In the genomic region with DNA sequence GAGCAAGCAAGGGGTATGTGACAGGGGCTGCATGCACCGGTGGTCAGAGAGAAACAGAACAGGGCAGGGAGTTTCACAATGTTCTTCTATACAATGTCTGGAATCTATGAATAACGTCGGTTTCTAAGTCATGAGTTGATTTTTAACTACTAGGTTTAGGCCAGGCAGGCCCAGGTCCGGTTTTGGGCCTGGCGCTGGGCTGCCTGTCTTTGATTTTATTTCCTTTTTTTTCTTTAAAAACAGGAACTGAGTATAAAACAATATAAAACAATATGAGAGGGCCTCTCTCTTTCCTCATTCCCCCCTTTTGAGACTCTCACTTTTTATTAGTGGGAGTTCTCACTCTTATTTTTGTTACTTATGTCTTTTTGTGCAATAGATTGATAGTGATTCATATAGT, we compare ENCODE assay signal across 8 cellular contexts.
DNase-seq lines count a peak whose midpoint lies in the region; ATAC-seq, FAIRE-seq and TF ChIP-seq lines count a peak whose summit lies in the region.
"Not testable (repeated sequence)": the region's sequence is repeated elsewhere in the genome, so short reads cannot be mapped to it uniquely, and the experiment has no call there.

No MANE protein-coding gene starts in this region.

- peaks cover 0 to 21% (median 5%) of the 10 kb centered on the region in 11 experiments; a peak in 14 of 22 replicates for H3K9me3 ChIP-seq in BLaER1 treated with 17β-estradiol and CSF1 and Interleukin-3, amounts not matched to agents 10 nM and 100 nM (replicated peaks in 1 of 11)
- not testable (repeated sequence) for H3K9me3 ChIP-seq in Karpas-422 (ENCODE audit: low read length); OCI-LY1 (ENCODE audit: low read length)

- intact Hi-C loops in dendritic cell treated with granulocyte-macrophage colony-stimulating factor and Interleukin-4, amounts not matched to agents 40 ng/mL and 50 ng/mL, for 4 days (cut with micrococcal nuclease), result not testable (repeated sequence)

- TF ChIP-seq CTCF in OCI-LY1 (IDR thresholded peaks at IDR 0.05; ENCODE audit: low read length); WTC11 (IDR thresholded peaks at IDR 0.05): not testable (repeated sequence)

- H3K27me3 Mint-ChIP-seq in WTC11 (ENCODE audit: low read depth); dendritic cell treated with granulocyte-macrophage colony-stimulating factor and Interleukin-4, amounts not matched to agents 40 ng/mL and 50 ng/mL, for 4 days; naive B cell; stimulated activated memory B cell treated with anti-CD40 and anti-IgM and Interleukin-4, amounts not matched to agents 10 μg/mL and 1 μg/mL and 100 μg/mL, for 72 hours: not testable (repeated sequence)

- not testable (repeated sequence) for ATAC-seq in WTC11; stimulated activated memory B cell treated with anti-CD40 and anti-IgM and Interleukin-4, amounts not matched to agents 10 μg/mL and 1 μg/mL and 100 μg/mL, for 72 hours
- peak; percentile 56 to 58 for ATAC-seq in naive B cell (ENCODE audit: low read depth in 2 of 2)

- not testable (repeated sequence) for DNase-seq in GM12891 (ENCODE audit: insufficient read length, low spot score); Karpas-422; WTC11 (ENCODE audit: low spot score)
- DNase-seq in naive B cell, result peak; percentile 48

- peak overlapping the region; percentile 71 for H3K27ac Mint-ChIP-seq in WTC11
- peak overlapping the region; percentile 60 for H3K27ac Mint-ChIP-seq in dendritic cell treated with granulocyte-macrophage colony-stimulating factor and Interleukin-4, amounts not matched to agents 40 ng/mL and 50 ng/mL, for 4 days
- peak overlapping the region; percentile 71 to 96 (median 92) for H3K27ac Mint-ChIP-seq in naive B cell
- peak overlapping the region; percentile 62 for H3K27ac Mint-ChIP-seq in stimulated activated memory B cell treated with anti-CD40 and anti-IgM and Interleukin-4, amounts not matched to agents 10 μg/mL and 1 μg/mL and 100 μg/mL, for 72 hours

- H3K9me3 Mint-ChIP-seq in WTC11, result peaks cover 31% of the 10 kb centered on the region
- not testable (repeated sequence) for H3K9me3 Mint-ChIP-seq in dendritic cell treated with granulocyte-macrophage colony-stimulating factor and Interleukin-4, amounts not matched to agents 40 ng/mL and 50 ng/mL, for 4 days; naive B cell; stimulated activated memory B cell treated with anti-CD40 and anti-IgM and Interleukin-4, amounts not matched to agents 10 μg/mL and 1 μg/mL and 100 μg/mL, for 72 hours

- peak overlapping the region in 6 of 11 experiments; percentile 4 to 70 (median 38); a peak in 9 of 22 replicates for H3K4me2 ChIP-seq in BLaER1 treated with 17β-estradiol and CSF1 and Interleukin-3, amounts not matched to agents 10 nM and 100 nM
- peak overlapping the region; percentile 47 for H3K4me2 ChIP-seq in Karpas-422 (ENCODE audit: low read depth, low read length, poor library complexity, severe bottlenecking)
- H3K4me2 ChIP-seq in OCI-LY1 (ENCODE audit: low read length), result not testable (repeated sequence)

- not testable (repeated sequence) for H3K4me3 Mint-ChIP-seq in WTC11; dendritic cell treated with granulocyte-macrophage colony-stimulating factor and Interleukin-4, amounts not matched to agents 40 ng/mL and 50 ng/mL, for 4 days; stimulated activated memory B cell treated with anti-CD40 and anti-IgM and Interleukin-4, amounts not matched to agents 10 μg/mL and 1 μg/mL and 100 μg/mL, for 72 hours
- peak overlapping the region in 4 of 8 donors; percentile 32 to 78 (median 66) for H3K4me3 Mint-ChIP-seq in naive B cell

- POLR2A ChIA-PET in WTC11 (lab: Charles Lee), result not testable (repeated sequence)

- not testable (repeated sequence) for H3K27me3 ChIP-seq in BLaER1 treated with 17β-estradiol and CSF1 and Interleukin-3, amounts not matched to agents 10 nM and 100 nM; Karpas-422 (ENCODE audit: low read length); OCI-LY1 (ENCODE audit: insufficient read depth, low read length)

- H3K36me3 Mint-ChIP-seq in WTC11 (peaks cover 47% of the 10 kb centered on the region), naive B cell (peaks cover 7 to 29% of the 10 kb centered on the region in 2 donors)
- H3K36me3 Mint-ChIP-seq in dendritic cell treated with granulocyte-macrophage colony-stimulating factor and Interleukin-4, amounts not matched to agents 40 ng/mL and 50 ng/mL, for 4 days (ENCODE audit: low read depth), result peaks cover 60% of the 10 kb centered on the region
- H3K36me3 Mint-ChIP-seq in stimulated activated memory B cell treated with anti-CD40 and anti-IgM and Interleukin-4, amounts not matched to agents 10 μg/mL and 1 μg/mL and 100 μg/mL, for 72 hours, result peaks cover 51% of the 10 kb centered on the region

- not testable (repeated sequence) for H3K4me3 ChIP-seq in BLaER1 treated with 17β-estradiol and CSF1 and Interleukin-3, amounts not matched to agents 10 nM and 100 nM; Karpas-422 (ENCODE audit: low read length); OCI-LY1 (ENCODE audit: low read depth, low read length, poor library complexity, severe bottlenecking)

- 0 out of 22 replicates have a peak overlapping the region, but pooled peaks of 1 of the 11 experiments have one; percentile 22 for H3K27ac ChIP-seq in BLaER1 treated with 17β-estradiol and CSF1 and Interleukin-3, amounts not matched to agents 10 nM and 100 nM
- H3K27ac ChIP-seq in Karpas-422 (ENCODE audit: low read length) (peak overlapping the region; percentile 66), OCI-LY1 (ENCODE audit: low read depth, low read length, poor library complexity, severe bottlenecking) (peak overlapping the region; percentile 49)

- TF ChIP-seq POLR2A in GM12891 (IDR thresholded peaks at IDR 0.05; ENCODE audit: low read depth, low read length), result not testable (repeated sequence)

- H3K9me2 ChIP-seq in Karpas-422 (replicated peaks; ENCODE audit: insufficient read depth, low read length); OCI-LY1 (ENCODE audit: low read depth, low read length): not testable (repeated sequence)

- FAIRE-seq in GM12891 (lab: Jason Lieb, UNC), result not testable (repeated sequence)

- H2AFZ ChIP-seq in Karpas-422 (ENCODE audit: low read length); OCI-LY1 (ENCODE audit: low read length): not testable (repeated sequence)

- CTCF ChIA-PET in WTC11 (lab: Charles Lee), result interaction anchor here (1.2 kb wide), 1 partner anchor 25 kb away, joined by 5 read pairs; a partner anchor contains a TSS

- H3K4me1 ChIP-seq in BLaER1 treated with 17β-estradiol and CSF1 and Interleukin-3, amounts not matched to agents 10 nM and 100 nM, result peaks cover 0 to 30% (median 9%) of the 10 kb centered on the region in 10 experiments; a peak in 16 of 20 replicates
- H3K4me1 ChIP-seq in Karpas-422 (ENCODE audit: low read length) (peaks cover 29% of the 10 kb centered on the region), OCI-LY1 (ENCODE audit: insufficient read depth, low read length, severe bottlenecking) (peaks cover 11% of the 10 kb centered on the region)

- H4K20me1 ChIP-seq in BLaER1 treated with 17β-estradiol and CSF1 and Interleukin-3, amounts not matched to agents 10 nM and 100 nM; Karpas-422 (ENCODE audit: insufficient read depth, low read depth, low read length); OCI-LY1 (ENCODE audit: insufficient read depth, low read length): not testable (repeated sequence)

- not testable (repeated sequence) for H3F3A ChIP-seq in OCI-LY1 (ENCODE audit: insufficient read depth, low read length)

- 0 out of 22 replicates have a peak overlapping the region, but pooled peaks of 1 of the 11 experiments have one; percentile 16 for H3K9ac ChIP-seq in BLaER1 treated with 17β-estradiol and CSF1 and Interleukin-3, amounts not matched to agents 10 nM and 100 nM
- 0 out of 2 replicates have a peak overlapping the region, but pooled peaks have one; percentile 12 for H3K9ac ChIP-seq in Karpas-422 (ENCODE audit: low read length)
- H3K9ac ChIP-seq in OCI-LY1 (ENCODE audit: low read length), result not testable (repeated sequence)

- H3K36me3 ChIP-seq in BLaER1 treated with 17β-estradiol and CSF1 and Interleukin-3, amounts not matched to agents 10 nM and 100 nM, result peaks cover 14 to 53% (median 39%) of the 10 kb centered on the region in 11 experiments
- H3K36me3 ChIP-seq in Karpas-422 (ENCODE audit: insufficient read depth, low read length) (peaks cover 20% of the 10 kb centered on the region), OCI-LY1 (ENCODE audit: insufficient read depth, low read length) (peaks cover 37% of the 10 kb centered on the region)

- H3K79me2 ChIP-seq in Karpas-422 (ENCODE audit: low read length), result peaks cover 18% of the 10 kb centered on the region
- not testable (repeated sequence) for H3K79me2 ChIP-seq in OCI-LY1 (ENCODE audit: insufficient read depth, low read length)

- H3K4me1 Mint-ChIP-seq in WTC11 (peaks cover 29% of the 10 kb centered on the region), naive B cell (peaks cover 11 to 28% (median 17%) of the 10 kb centered on the region in 3 donors)
- peaks cover 22% of the 10 kb centered on the region for H3K4me1 Mint-ChIP-seq in dendritic cell treated with granulocyte-macrophage colony-stimulating factor and Interleukin-4, amounts not matched to agents 40 ng/mL and 50 ng/mL, for 4 days (ENCODE audit: low read depth)
- peaks cover 38% of the 10 kb centered on the region for H3K4me1 Mint-ChIP-seq in stimulated activated memory B cell treated with anti-CD40 and anti-IgM and Interleukin-4, amounts not matched to agents 10 μg/mL and 1 μg/mL and 100 μg/mL, for 72 hours

TF ChIP-seq in GM12891, 5 proteins besides CTCF, POLR2A, EP300 and RAD21:
- TF ChIP-seq SPI1 (IDR thresholded peaks at IDR 0.05; ENCODE audit: low read depth, low read length), result 0 out of 2 replicates have a peak, but pooled peaks have one; percentile 10
